ENCODE assay signal across 2 cellular contexts in the genomic region with DNA sequence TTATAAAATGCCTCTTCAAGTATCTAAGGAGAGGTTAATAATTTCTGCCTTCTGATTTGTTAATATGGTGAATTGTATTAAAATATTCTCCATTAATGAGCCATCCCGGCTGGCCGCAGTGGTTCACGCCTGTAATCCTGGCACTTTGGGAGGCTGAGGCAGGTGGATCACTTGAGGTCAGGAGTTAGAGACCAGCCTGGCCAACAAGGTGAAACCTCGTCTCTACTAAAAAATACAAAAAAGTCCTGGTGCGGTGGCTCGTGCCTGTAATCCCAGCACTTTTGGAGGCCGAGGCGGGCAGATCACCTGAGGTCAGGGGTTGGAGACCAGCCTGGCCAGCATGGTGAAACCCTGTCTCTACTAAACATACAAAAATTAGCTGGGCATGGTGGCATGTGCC. TPM values are rescaled to one million over a fixed set of nuclear protein-coding genes. Genes with fewer than 3 reads are reported as not detected.
"Had no signal": no experiment of that assay in that cellular context is flagged by ENCODE, and none has a peak within 500 bp of the region (broad histone marks: within the 10 kb centered on the region; RNA-seq: fewer than 3 reads in every experiment).

No MANE protein-coding gene starts in this region.

RNA-seq across cellular contexts. Expression of gene GPR132, which starts 44.0 kb away (rescaled TPM):
- total RNA-seq: H1, HT-29 had no signal
